Comparison of ENCODE assay signal across 31 cellular contexts in the genomic region with DNA sequence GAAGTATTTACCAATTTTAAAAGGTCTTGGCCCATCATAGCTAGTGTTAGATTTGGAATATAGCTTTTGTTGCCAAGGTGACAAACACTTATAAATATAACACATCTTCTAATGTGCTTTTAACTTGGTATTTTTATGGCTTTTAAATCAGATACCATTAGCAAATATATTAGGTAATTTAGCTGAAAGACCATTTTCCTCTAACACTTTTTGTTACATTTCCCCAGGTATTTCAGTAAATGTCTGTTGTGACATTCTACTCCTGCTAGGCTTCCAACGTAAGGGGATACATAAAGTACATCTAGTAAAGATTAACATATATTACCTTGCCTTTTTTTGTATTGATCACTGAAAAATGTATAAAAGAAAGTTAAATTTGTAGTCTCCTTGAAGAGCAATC.
"Had no signal": no experiment of that assay in that cellular context is flagged by ENCODE, and none has a peak within 500 bp of the region (broad histone marks: within the 10 kb centered on the region; RNA-seq: fewer than 3 reads in every experiment).

No MANE protein-coding gene starts in this region.

- H3K4me3 ChIP-seq: adrenal gland, body of pancreas, breast epithelium had no signal

- H3K9me3 ChIP-seq: adrenal gland, body of pancreas, breast epithelium had no signal

- H3K36me3 ChIP-seq: adrenal gland, brain microvascular endothelial cell, breast epithelium had no signal

- H3K4me1 ChIP-seq: body of pancreas, breast epithelium had no signal

- DNase-seq: activated B cell treated with CpG ODN at 0.5 μM for 24 hours; activated CD4-positive, alpha-beta memory T cell treated with anti-CD3 and anti-CD28 coated beads for 36 hours; activated CD4-positive, alpha-beta T cell treated with anti-CD3 and anti-CD28 coated beads for 4 hours; activated CD4-positive, alpha-beta T cell treated with anti-CD3 and anti-CD28 coated beads, Interleukin-2, amount 10 ng/mL, durations not matched to agents 24 days and 14 days; activated CD4-positive, alpha-beta T cell treated with anti-CD3 and anti-CD28 coated beads, Interleukin-2, amount 50 U/mL, for 1 hour; activated CD4-positive, alpha-beta T cell treated with anti-CD3 and anti-CD28 coated beads, Interleukin-2, amount 50 U/mL, for 4 hours; activated CD4-positive, CD25-positive, alpha-beta regulatory T cell treated with anti-CD3 and anti-CD28 coated beads, Interleukin-2, amount 50 U/mL, for 72 hours; activated CD8-positive, alpha-beta memory T cell treated with anti-CD3 and anti-CD28 coated beads, Interleukin-2, amount 50 U/mL, for 4 hours; activated CD8-positive, alpha-beta T cell treated with anti-CD3 and anti-CD28 coated beads for 36 hours; activated effector memory CD4-positive, alpha-beta T cell treated with anti-CD3 and anti-CD28 coated beads, Interleukin-2, amount 50 U/mL, for 16 hours; activated gamma-delta T cell treated with Interleukin-2 at 50 U/mL for 16 hours; activated naive CD4-positive, alpha-beta T cell; activated naive CD4-positive, alpha-beta T cell treated with anti-CD3 and anti-CD28 coated beads for 36 hours; activated naive CD4-positive, alpha-beta T cell treated with anti-CD3 and anti-CD28 coated beads, Interleukin-2, amount 50 U/mL, for 16 hours; activated naive CD8-positive, alpha-beta T cell treated with anti-CD3 and anti-CD28 coated beads for 36 hours; activated T-cell treated with anti-CD3 and anti-CD28 coated beads for 4 hours; activated T-cell treated with anti-CD3 and anti-CD28 coated beads, Interleukin-2, amount 50 U/mL, for 1 hour; activated T-cell treated with anti-CD3 and anti-CD28 coated beads, Interleukin-2, amount 50 U/mL, for 4 hours; activated T-cell treated with anti-CD3 and anti-CD28 coated beads, Interleukin-2, amount 50 U/mL, for 72 hours; adrenal gland; amniotic stem cell; aorta; body of pancreas; brain microvascular endothelial cell; central memory CD4-positive, alpha-beta T cell; T-helper 2 cell; T-helper 9 cell had no signal

- H3K27ac ChIP-seq: adrenal gland, body of pancreas, brain microvascular endothelial cell, breast epithelium, VCaP had no signal

- FAIRE-seq: astrocyte, TTC549 had no signal

- H3K27me3 ChIP-seq: adrenal gland, body of pancreas, brain microvascular endothelial cell had no signal
